Comparison of ENCODE assay signal across 25 cellular contexts in genomic region chr3:149511040-149511626, GRCh38. TPM values are rescaled to one million over a fixed set of nuclear protein-coding genes. Genes with fewer than 3 reads are reported as not detected.
"Had no signal": no experiment of that assay in that cellular context is flagged by ENCODE, and none has a peak within 500 bp of the region (broad histone marks: within the 10 kb centered on the region; RNA-seq: fewer than 3 reads in every experiment).

No MANE protein-coding gene starts in this region.

- DNase-seq: activated B cell treated with CpG ODN at 0.5 μM for 24 hours; activated CD4-positive, alpha-beta T cell treated with anti-CD3 and anti-CD28 coated beads for 36 hours; activated CD4-positive, alpha-beta T cell treated with anti-CD3 and anti-CD28 coated beads, Interleukin-2, amount 50 U/mL, for 4 hours; activated CD8-positive, alpha-beta memory T cell treated with anti-CD3 and anti-CD28 coated beads for 24 hours; activated CD8-positive, alpha-beta memory T cell treated with anti-CD3 and anti-CD28 coated beads, Interleukin-2, amount 50 U/mL, for 48 hours; activated naive CD4-positive, alpha-beta T cell treated with Interleukin-2 at 50 U/mL for 16 hours; activated naive CD8-positive, alpha-beta T cell treated with anti-CD3 and anti-CD28 coated beads, Interleukin-2, amount 10 ng/mL, durations not matched to agents 7 days and 5 days; activated T-cell treated with anti-CD3 and anti-CD28 coated beads, Interleukin-2, amount 50 U/mL, for 4 hours; amygdala; cerebellar nuclear complex; esophagus squamous epithelium; gastrocnemius medialis; hypothalamus; mesendoderm; naive B cell; retina; stimulated activated CD4-positive, alpha-beta T cell treated with anti-CD3 and anti-CD28 coated beads, Interleukin-2, amount 100 ng/mL, for 48 hours; stimulated activated CD8-positive, alpha-beta memory T cell treated with anti-CD3 and anti-CD28 coated beads, Interleukin-4, amount 100 ng/mL, for 48 hours; stimulated activated naive B cell treated with anti-CD40 and anti-IgM and Interleukin-4, amounts not matched to agents 10 μg/mL and 1 μg/mL and 100 μg/mL, for 72 hours; T1000; testis had no signal

- ATAC-seq: activated CD4-positive, alpha-beta T cell treated with anti-CD3 and anti-CD28 coated beads for 36 hours; activated T-cell treated with anti-CD3 and anti-CD28 coated beads, Interleukin-2, amount 50 U/mL, for 4 hours; gastrocnemius medialis; stimulated activated naive B cell treated with anti-CD40 and anti-IgM and Interleukin-4, amounts not matched to agents 10 μg/mL and 1 μg/mL and 100 μg/mL, for 72 hours had no signal

- H3K9me3 ChIP-seq: esophagus squamous epithelium, gastrocnemius medialis, testis had no signal

- H3K27me3 ChIP-seq: esophagus squamous epithelium, gastrocnemius medialis, neural progenitor cell, testis had no signal

- H3K36me3 ChIP-seq: esophagus squamous epithelium, gastrocnemius medialis, neural progenitor cell had no signal

- H3K27ac ChIP-seq: coronary artery, esophagus squamous epithelium, gastrocnemius medialis, neural progenitor cell, testis had no signal

- H3K4me3 ChIP-seq: coronary artery, esophagus squamous epithelium, gastrocnemius medialis, neural progenitor cell, testis had no signal

RNA-seq across cellular contexts. Expression of gene TM4SF4, which starts 36.6 kb away (rescaled TPM):
- total RNA-seq: activated B cell treated with CpG ODN at 0.5 μM for 24 hours; activated CD4-positive, alpha-beta T cell treated with anti-CD3 and anti-CD28 coated beads for 36 hours; activated naive CD8-positive, alpha-beta T cell treated with anti-CD3 and anti-CD28 coated beads, Interleukin-2, amount 10 ng/mL, durations not matched to agents 7 days and 5 days; activated T-helper 2 cell treated with anti-CD3 and anti-CD28 coated beads, Interferon-gamma antibody, Interleukin-2, Interleukin-4, amounts not matched to agents 10 μg/mL and 5 μg/mL and 100 μg/mL, durations not matched to agents 14 hours and 24 hours and 36 hours; esophagus squamous epithelium; osteoblast had no signal
